23 cellular contexts compared by ENCODE assay signal in the genomic region with DNA sequence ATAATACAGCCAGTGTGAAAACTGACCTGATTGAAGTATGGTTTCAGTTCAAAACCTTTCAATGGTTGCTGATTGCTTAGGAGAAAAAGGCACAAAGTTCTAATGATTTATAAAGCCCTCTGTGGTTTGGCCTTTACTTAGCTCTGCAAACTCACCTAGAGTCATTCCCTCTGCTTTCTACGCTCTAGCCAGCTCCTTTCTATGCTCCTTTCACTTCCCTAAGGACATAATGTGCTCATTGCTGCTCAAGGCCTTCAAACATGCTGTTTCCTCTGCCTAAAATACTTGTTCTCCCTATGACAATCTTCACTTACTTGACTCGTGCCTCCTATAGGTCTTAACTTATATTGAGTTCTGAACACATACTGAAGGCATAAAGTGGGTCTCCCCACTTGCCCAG.
"Had no signal": no experiment of that assay in that cellular context is flagged by ENCODE, and none has a peak within 500 bp of the region (broad histone marks: within the 10 kb centered on the region; RNA-seq: fewer than 3 reads in every experiment).

No MANE protein-coding gene starts in this region.

- H3K4me3 ChIP-seq: body of pancreas, cardiac muscle cell, mucosa of descending colon, right lobe of liver, testis, vagina had no signal

- H3K36me3 ChIP-seq: cardiac muscle cell, right lobe of liver, vagina had no signal

- ATAC-seq: activated CD8-positive, alpha-beta memory T cell treated with anti-CD3 and anti-CD28 coated beads, Interleukin-2, amount 10 ng/mL, durations not matched to agents 7 days and 5 days; activated CD8-positive, alpha-beta T cell treated with anti-CD3 and anti-CD28 coated beads for 36 hours; activated naive CD8-positive, alpha-beta T cell treated with anti-CD3 and anti-CD28 coated beads, Interleukin-2, amount 50 U/mL, for 24 hours; body of pancreas; left colon; mucosa of descending colon; right lobe of liver; stimulated activated effector memory CD8-positive, alpha-beta T cell treated with anti-CD3 and anti-CD28 coated beads, Interleukin-12 subunit alpha, Interleukin-12 subunit beta, amount 100 ng/mL, for 72 hours had no signal

- DNase-seq: activated CD4-positive, alpha-beta T cell treated with anti-CD3 and anti-CD28 coated beads for 48 hours; activated CD8-positive, alpha-beta memory T cell treated with anti-CD3 and anti-CD28 coated beads, Interleukin-2, amount 10 ng/mL, durations not matched to agents 7 days and 5 days; activated CD8-positive, alpha-beta T cell treated with anti-CD3 and anti-CD28 coated beads for 36 hours; activated effector memory CD4-positive, alpha-beta T cell treated with anti-CD3 and anti-CD28 coated beads, Interleukin-2, amount 50 U/mL, for 16 hours; activated naive CD4-positive, alpha-beta T cell treated with anti-CD3 and anti-CD28 coated beads, Interleukin-2, amount 10 ng/mL, durations not matched to agents 7 days and 5 days; activated naive CD8-positive, alpha-beta T cell treated with anti-CD3 and anti-CD28 coated beads, Interleukin-2, amount 50 U/mL, for 24 hours; activated T-cell treated with anti-CD3 and anti-CD28 coated beads for 4 hours; body of pancreas; effector CD4-positive, alpha-beta T cell; left colon; mesenchymal stem cell; mucosa of descending colon; occipital lobe; posterior cingulate gyrus; right lobe of liver; small intestine; stimulated activated CD4-positive, alpha-beta T cell treated with anti-CD3 and anti-CD28 coated beads, Interleukin-2, amount 100 ng/mL, for 24 hours; testis; trophoblast cell had no signal

- H3K9me3 Mint-ChIP-seq: activated CD8-positive, alpha-beta T cell treated with anti-CD3 and anti-CD28 coated beads for 36 hours; activated naive CD4-positive, alpha-beta T cell treated with anti-CD3 and anti-CD28 coated beads, Interleukin-2, amount 10 ng/mL, durations not matched to agents 7 days and 5 days; activated naive CD8-positive, alpha-beta T cell treated with anti-CD3 and anti-CD28 coated beads, Interleukin-2, amount 50 U/mL, for 24 hours; dendritic cell treated with granulocyte-macrophage colony-stimulating factor and Interleukin-4, amounts not matched to agents 40 ng/mL and 50 ng/mL, for 4 days; stimulated activated effector memory CD8-positive, alpha-beta T cell treated with anti-CD3 and anti-CD28 coated beads, Interleukin-12 subunit alpha, Interleukin-12 subunit beta, amount 100 ng/mL, for 72 hours had no signal

- H3K36me3 Mint-ChIP-seq: stimulated activated effector memory CD8-positive, alpha-beta T cell treated with anti-CD3 and anti-CD28 coated beads, Interleukin-12 subunit alpha, Interleukin-12 subunit beta, amount 100 ng/mL, for 72 hours had no signal

- H3K27me3 ChIP-seq: body of pancreas, cardiac muscle cell, right lobe of liver, testis, vagina had no signal

- H3K27ac Mint-ChIP-seq: activated CD8-positive, alpha-beta memory T cell treated with anti-CD3 and anti-CD28 coated beads, Interleukin-2, amount 10 ng/mL, durations not matched to agents 7 days and 5 days; activated CD8-positive, alpha-beta T cell treated with anti-CD3 and anti-CD28 coated beads for 36 hours; activated naive CD4-positive, alpha-beta T cell treated with anti-CD3 and anti-CD28 coated beads, Interleukin-2, amount 10 ng/mL, durations not matched to agents 7 days and 5 days; activated naive CD8-positive, alpha-beta T cell treated with anti-CD3 and anti-CD28 coated beads, Interleukin-2, amount 50 U/mL, for 24 hours; dendritic cell treated with granulocyte-macrophage colony-stimulating factor and Interleukin-4, amounts not matched to agents 40 ng/mL and 50 ng/mL, for 4 days; stimulated activated effector memory CD8-positive, alpha-beta T cell treated with anti-CD3 and anti-CD28 coated beads, Interleukin-12 subunit alpha, Interleukin-12 subunit beta, amount 100 ng/mL, for 72 hours had no signal
